Comparison of ENCODE assay signal across 8 cellular contexts in the genomic region with DNA sequence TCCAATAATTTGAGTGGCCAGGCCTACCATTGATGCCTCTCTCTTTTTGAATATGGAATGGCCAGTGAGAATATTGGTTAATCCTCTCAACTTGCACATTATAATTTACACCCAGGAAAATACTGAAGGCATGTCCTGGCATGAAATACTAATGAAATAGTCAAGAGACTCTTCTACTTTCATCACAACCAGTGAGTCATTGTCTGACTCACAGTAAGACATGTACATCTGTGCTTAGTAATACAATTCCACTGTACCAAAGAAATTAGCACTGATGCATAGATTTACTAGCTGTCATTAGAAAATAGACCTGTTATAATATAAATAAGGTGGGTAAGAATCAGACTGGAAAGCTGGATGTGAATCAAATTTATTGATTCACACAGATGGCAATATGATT. TPM values are rescaled to one million over a fixed set of nuclear protein-coding genes. Genes with fewer than 3 reads are reported as not detected.
DNase-seq lines count a peak whose midpoint lies in the region; ATAC-seq and TF ChIP-seq lines count a peak whose summit lies in the region.

No MANE protein-coding gene starts in this region.

- no peak for TF ChIP-seq POLR2A in NB4 (IDR thresholded peaks at IDR 0.05; ENCODE audit: extremely low read depth, insufficient read length)

- peak overlapping the region in 8 of 11 experiments; percentile 3 to 66 (median 46); a peak in 12 of 22 replicates for H3K27ac ChIP-seq in BLaER1 treated with 17β-estradiol and CSF1 and Interleukin-3, amounts not matched to agents 10 nM and 100 nM

- no peaks in the 10 kb centered on the region for H3K27me3 ChIP-seq in BLaER1 treated with 17β-estradiol and CSF1 and Interleukin-3, amounts not matched to agents 10 nM and 100 nM

- H3K27me3 Mint-ChIP-seq in natural killer cell treated with Interleukin-12 subunit alpha and Interleukin-12 subunit beta and Interleukin-15 and Interleukin-18, amount 100 ng/mL, for 72 hours = no peaks in the 10 kb centered on the region

- peaks cover 7% of the 10 kb centered on the region for H3K9me3 Mint-ChIP-seq in natural killer cell treated with Interleukin-12 subunit alpha and Interleukin-12 subunit beta and Interleukin-15 and Interleukin-18, amount 100 ng/mL, for 72 hours

- H3K36me3 Mint-ChIP-seq in natural killer cell treated with Interleukin-12 subunit alpha and Interleukin-12 subunit beta and Interleukin-15 and Interleukin-18, amount 100 ng/mL, for 72 hours = no peaks in the 10 kb centered on the region

- H3K4me1 Mint-ChIP-seq in natural killer cell treated with Interleukin-12 subunit alpha and Interleukin-12 subunit beta and Interleukin-15 and Interleukin-18, amount 100 ng/mL, for 72 hours (ENCODE audit: low read depth in 2 of 2) = no peaks in the 10 kb centered on the region

- peak; percentile 63 for ATAC-seq in GM21619 (IDR thresholded peaks at IDR 0.05; ENCODE audit: unreplicated experiment)
- ATAC-seq in natural killer cell treated with Interleukin-12 subunit alpha and Interleukin-12 subunit beta and Interleukin-15 and Interleukin-18, amount 100 ng/mL, for 72 hours = no peak

- no peak overlapping the region for H3K27ac Mint-ChIP-seq in natural killer cell treated with Interleukin-12 subunit alpha and Interleukin-12 subunit beta and Interleukin-15 and Interleukin-18, amount 100 ng/mL, for 72 hours

- peaks cover 0 to 29% (median 3%) of the 10 kb centered on the region in 10 experiments; a peak in 9 of 20 replicates for H3K4me1 ChIP-seq in BLaER1 treated with 17β-estradiol and CSF1 and Interleukin-3, amounts not matched to agents 10 nM and 100 nM

- no peak overlapping the region for H3K9ac ChIP-seq in BLaER1 treated with 17β-estradiol and CSF1 and Interleukin-3, amounts not matched to agents 10 nM and 100 nM

- no peak overlapping the region for H3K4me3 ChIP-seq in BLaER1 treated with 17β-estradiol and CSF1 and Interleukin-3, amounts not matched to agents 10 nM and 100 nM
- no peak overlapping the region for H3K4me3 ChIP-seq in NB4 (ENCODE audit: low read depth, low read length)

- no peak overlapping the region for H3K4me3 Mint-ChIP-seq in natural killer cell treated with Interleukin-12 subunit alpha and Interleukin-12 subunit beta and Interleukin-15 and Interleukin-18, amount 100 ng/mL, for 72 hours

- no peaks in the 10 kb centered on the region for H3K9me3 ChIP-seq in BLaER1 treated with 17β-estradiol and CSF1 and Interleukin-3, amounts not matched to agents 10 nM and 100 nM (replicated peaks in 1 of 11)

- H4K20me1 ChIP-seq in BLaER1 treated with 17β-estradiol and CSF1 and Interleukin-3, amounts not matched to agents 10 nM and 100 nM = no peaks in the 10 kb centered on the region

- DNase-seq in NB4 (ENCODE audit: low read depth) (peak; percentile 27), fibroblast of gingiva (ENCODE audit: low read depth) (peak; percentile 74), NCI-H1092 (lab: John Stamatoyannopoulos, UW) (no peak), GM10266 (ENCODE audit: extremely low spot score) (no peak)
- no peak for DNase-seq in natural killer cell treated with Interleukin-12 subunit alpha and Interleukin-12 subunit beta and Interleukin-15 and Interleukin-18, amount 100 ng/mL, for 72 hours (ENCODE audit: low spot score)
- no peak for DNase-seq in stimulated activated CD4-positive, alpha-beta T cell treated with anti-CD3 and anti-CD28 coated beads, Interleukin-12 subunit alpha, Interleukin-12 subunit beta, amount 100 ng/mL, for 4 hours

- no peaks in the 10 kb centered on the region for H3K36me3 ChIP-seq in BLaER1 treated with 17β-estradiol and CSF1 and Interleukin-3, amounts not matched to agents 10 nM and 100 nM

- TF ChIP-seq CTCF in NB4 (IDR thresholded peaks at IDR 0.05; ENCODE audit: low read depth, low read length) (no peak), GM10266 (IDR thresholded peaks at IDR 0.05; ENCODE audit: control insufficient read depth, insufficient read depth, low read depth, missing control alignments) (no peak)

- peak overlapping the region in 4 of 11 experiments; percentile 17 to 36 (median 30); a peak in 5 of 22 replicates for H3K4me2 ChIP-seq in BLaER1 treated with 17β-estradiol and CSF1 and Interleukin-3, amounts not matched to agents 10 nM and 100 nM

RNA-seq across cellular contexts. Expression of a gene that starts 31.6 kb away (rescaled TPM):
- total RNA-seq in natural killer cell treated with Interleukin-12 subunit alpha and Interleukin-12 subunit beta and Interleukin-15 and Interleukin-18, amount 100 ng/mL, for 72 hours = not detected

Comparison
In these comparisons a context has a peak if more than half of its experiments do, and no peak if none do; other contexts are left out.
1. DNase-seq: peak in NB4 (single experiment) and fibroblast of gingiva (single experiment); none in NCI-H1092 (single experiment), natural killer cell treated with Interleukin-12 subunit alpha and Interleukin-12 subunit beta and Interleukin-15 and Interleukin-18, amount 100 ng/mL, for 72 hours (single experiment), GM10266 (single experiment) and stimulated activated CD4-positive, alpha-beta T cell treated with anti-CD3 and anti-CD28 coated beads, Interleukin-12 subunit alpha, Interleukin-12 subunit beta, amount 100 ng/mL, for 4 hours (single experiment).